Comparison of ENCODE assay signal across 24 cellular contexts in genomic region chr20:35409542-35409941, GRCh38. TPM values are rescaled to one million over a fixed set of nuclear protein-coding genes. Genes with fewer than 3 reads are reported as not detected.
DNase-seq lines count a peak whose midpoint lies in the region; ATAC-seq, FAIRE-seq and TF ChIP-seq lines count a peak whose summit lies in the region.
"Had no signal": no experiment of that assay in that cellular context is flagged by ENCODE, and none has a peak within 500 bp of the region (broad histone marks: within the 10 kb centered on the region; RNA-seq: fewer than 3 reads in every experiment).

No MANE protein-coding gene starts in this region.

- H3K9me3 ChIP-seq in HepG2 (ENCODE audit: low read length) (no peaks in the 10 kb centered on the region), right lobe of liver (no peaks in the 10 kb centered on the region), IMR-90 (ENCODE audit: control insufficient read depth, insufficient read depth, low read length) (no peaks in the 10 kb centered on the region)
- H3K9me3 ChIP-seq: BE2C had no signal

- no peak for FAIRE-seq in HepG2 (lab: Jason Lieb, UNC)
- FAIRE-seq: D721Med, G401.6, GM12891, GM19239 had no signal

- CTCF ChIA-PET in HepG2 (lab: Yijun Ruan, JAX; ENCODE audit: low intra/inter-chr PET ratio, low total read pairs), result no interaction called here
- CTCF ChIA-PET in IMR-90 (lab: Yijun Ruan, JAX), result no interaction called here
- CTCF ChIA-PET in RWPE1 (lab: Yijun Ruan, JAX), result interaction anchor here (0.7 kb wide), 1 partner anchor 37 kb away, joined by 4 read pairs; no protein-coding TSS in a partner anchor

- no peak for ATAC-seq in HepG2
- no peak for ATAC-seq in right lobe of liver
- no peak for ATAC-seq in IMR-90 (ENCODE audit: low read depth)
- no peak for ATAC-seq in HG03460 (IDR thresholded peaks at IDR 0.05; ENCODE audit: unreplicated experiment)

- H4K20me1 ChIP-seq in HepG2 (ENCODE audit: insufficient read depth, low read length) (no peaks in the 10 kb centered on the region), IMR-90 (ENCODE audit: insufficient read depth, low read length) (peaks cover 3% of the 10 kb centered on the region; the same call in 1 of the 2 replicates)
- H4K20me1 ChIP-seq: BLaER1 had no signal

- H3K27ac ChIP-seq in HepG2 (ENCODE audit: extremely low read length, insufficient read depth, low read length) (no peak overlapping the region), right lobe of liver (no peak overlapping the region), IMR-90 (ENCODE audit: insufficient read depth, low read length) (no peak overlapping the region), RWPE1 (peak overlapping the region; percentile 11; the same call in 1 of the 2 replicates)
- H3K27ac ChIP-seq: 22Rv1, BLaER1 had no signal

- no peak overlapping the region for H2BK15ac ChIP-seq in IMR-90 (ENCODE audit: low read depth, low read length)

- H3K56ac ChIP-seq in IMR-90 (ENCODE audit: extremely low read depth, insufficient read depth, low read length), result no peak overlapping the region

- no peak overlapping the region for H2BK120ac ChIP-seq in IMR-90 (ENCODE audit: low read depth, low read length)

- in situ Hi-C loops in HepG2 (cut with HindIII; ENCODE audit: extremely low pct_ligation_motif_present, low pct_unique_long_range_greater_than_20kb), result no loop called here
- in situ Hi-C loops in IMR-90 (cut with MboI; ENCODE audit: low sequenced_read_pairs), result no loop called here

- TF ChIP-seq RAD21 in HepG2 (CRISPR knock-in tag; IDR thresholded peaks at IDR 0.05) (no peak), IMR-90 (IDR thresholded peaks at IDR 0.05; ENCODE audit: low read length) (no peak)

- POLR2A ChIA-PET in HepG2 (lab: Yijun Ruan, JAX), result interaction anchor here (1.1 to 1.4 kb wide), 2 partner anchors 22 to 75 kb away, joined by 3 to 4 read pairs; no protein-coding TSS in a partner anchor
- POLR2A ChIA-PET in IMR-90 (lab: Charles Lee; ENCODE audit: unreplicated experiment), result no interaction called here
- POLR2A ChIA-PET in RWPE1 (lab: Yijun Ruan, JAX; ENCODE audit: low non-redundant PET), result interaction anchor here (0.6 kb wide), 1 partner anchor 10 kb away, joined by 8 read pairs; no protein-coding TSS in a partner anchor

- H3K9me1 ChIP-seq in IMR-90 (ENCODE audit: insufficient read depth, low read length), result no peaks in the 10 kb centered on the region

- H3K18ac ChIP-seq in IMR-90 (ENCODE audit: low read depth, low read length), result no peak overlapping the region

- no peak for DNase-seq in HepG2 (ENCODE audit: low spot score)
- no peak for DNase-seq in right lobe of liver
- no peak for DNase-seq in IMR-90
- no peak for DNase-seq in RWPE1 (ENCODE audit: low spot score)
- no peak for DNase-seq in NCI-H2171 (lab: John Stamatoyannopoulos, UW)
- no peak for DNase-seq in NCI-H2029 treated with DMSO at 0.1 percent for 48 hours (lab: John Stamatoyannopoulos, UW)
- DNase-seq: ACHN; BE2C; C1 segment of cervical spinal cord; CD4-positive, alpha-beta memory T cell; CD4-positive, CD25-positive, alpha-beta regulatory T cell; CD8-positive, alpha-beta memory T cell; COR-L47; DMS79 treated with DMSO at 0.1 percent for 48 hours; GF-D8 had no signal

- TF ChIP-seq CTCF in HepG2 (CRISPR knock-in tag; IDR thresholded peaks at IDR 0.05), result no peak
- TF ChIP-seq CTCF in right lobe of liver (IDR thresholded peaks at IDR 0.05), result no peak
- no peak for TF ChIP-seq CTCF in IMR-90 (conservative IDR thresholded peaks at IDR 0.05; ENCODE audit: low read depth, low read length)
- no peak for TF ChIP-seq CTCF in RWPE1 (conservative IDR thresholded peaks at IDR 0.05; ENCODE audit: low read depth)

- H3K36me3 ChIP-seq in HepG2 (replicated peaks in 1 of 2; ENCODE audit: control insufficient read depth in 1 of 2, insufficient read depth in 2 of 2, low read length in 2 of 2), result peaks cover 5 to 32% of the 10 kb centered on the region in 2 experiments; a peak in 4 of 5 replicates
- peaks cover 0 to 30% (median 0%) of the 10 kb centered on the region in 4 donors for H3K36me3 ChIP-seq in right lobe of liver
- peaks cover 17% of the 10 kb centered on the region for H3K36me3 ChIP-seq in IMR-90 (ENCODE audit: control insufficient read depth, insufficient read depth, low read length)

- no peak overlapping the region for H3K4ac ChIP-seq in IMR-90 (ENCODE audit: low read depth, low read length)

- H3K4me3 ChIP-seq in HepG2 (replicated peaks in 1 of 3; ENCODE audit: insufficient read depth in 1 of 3, low read depth in 2 of 3, low read length in 3 of 3) (no peak overlapping the region), right lobe of liver (no peak overlapping the region), IMR-90 (ENCODE audit: insufficient read depth, low read depth, low read length) (no peak overlapping the region)
- H3K4me3 ChIP-seq: BLaER1 had no signal

- intact Hi-C loops in HepG2 (cut with micrococcal nuclease; ENCODE audit: unreplicated experiment), result no loop called here
- intact Hi-C loops in right lobe of liver (cut with DNase I), result no loop called here
- intact Hi-C loops in IMR-90 (cut with micrococcal nuclease), result no loop called here

- no peak for TF ChIP-seq EP300 in HepG2 (IDR thresholded peaks at IDR 0.05; ENCODE audit: low read depth in 2 of 2, low read length in 2 of 2)
- no peak for TF ChIP-seq EP300 in HepG2 (CRISPR knock-in tag; IDR thresholded peaks at IDR 0.05; ENCODE audit: borderline replicate concordance)

- no peak overlapping the region for H3K14ac ChIP-seq in IMR-90 (replicated peaks; ENCODE audit: low read depth, low read length)

- whole genome bisulfite sequencing in HepG2 (ENCODE audit: low lambda C conversion rate), result 64% methylated on average over 3 of the region's 3 CpGs
- 43% methylated on average over 1 of the region's 3 CpGs for WGBS in right lobe of liver (ENCODE audit: insufficient coverage, low coverage, low lambda C conversion rate, missing lambda C conversion rate)
- WGBS in IMR-90 (ENCODE audit: extremely low coverage in 2 of 2, insufficient read length in 1 of 2), 2 experiments, result no CpG with 5 or more reads among the region's 3 CpGs

- H2AK5ac ChIP-seq in IMR-90 (ENCODE audit: low read depth, low read length), result no peak overlapping the region

- no peak overlapping the region for H4K91ac ChIP-seq in IMR-90 (ENCODE audit: insufficient read depth, low read depth, low read length)

- dilution Hi-C loops in IMR-90 (cut with HindIII; ENCODE audit: low sequenced_read_pairs, unreplicated experiment), result no loop called here

- no TSS peak for BruUV-seq in HepG2 (replicated peaks; lab: Mats Ljungman, UMichigan)
- no TSS peak for BruUV-seq in IMR-90 (replicated peaks; lab: Mats Ljungman, UMichigan)

- no peak overlapping the region for H3K23ac ChIP-seq in IMR-90 (ENCODE audit: low read depth, low read length)

- no peak overlapping the region for H4K5ac ChIP-seq in IMR-90 (ENCODE audit: low read depth, low read length)

- H3K9ac ChIP-seq in HepG2 (ENCODE audit: insufficient read depth, low read depth, low read length), result no peak overlapping the region
- no peak overlapping the region for H3K9ac ChIP-seq in IMR-90 (ENCODE audit: low read depth, low read length)
- H3K9ac ChIP-seq: BLaER1 had no signal

- TF ChIP-seq POLR2A in HepG2 (IDR thresholded peaks at IDR 0.05; ENCODE audit: insufficient read depth in 1 of 2, low read depth in 2 of 2, low read length in 2 of 2) (no peak), right lobe of liver (IDR thresholded peaks at IDR 0.05) (no peak), IMR-90 (IDR thresholded peaks at IDR 0.05; ENCODE audit: low read depth, low read length) (no peak)

- no peak overlapping the region for H2BK20ac ChIP-seq in IMR-90 (ENCODE audit: low read depth, low read length)

- peaks cover 10 to 40% of the 10 kb centered on the region in 2 experiments for H3K79me1 ChIP-seq in IMR-90 (ENCODE audit: low read depth in 1 of 2, low read length in 2 of 2)

- H2BK5ac ChIP-seq in IMR-90 (ENCODE audit: low read depth, low read length, poor library complexity, severe bottlenecking), result no peak overlapping the region

- H3K4me1 ChIP-seq in HepG2 (ENCODE audit: insufficient read depth, low read length) (peaks cover 27% of the 10 kb centered on the region), right lobe of liver (peaks cover 0 to 7% (median 2%) of the 10 kb centered on the region in 4 donors), IMR-90 (ENCODE audit: control insufficient read depth, insufficient read depth, low read length) (no peaks in the 10 kb centered on the region)
- H3K4me1 ChIP-seq: BE2C had no signal

- peaks cover 57% of the 10 kb centered on the region for H3K79me2 ChIP-seq in HepG2 (ENCODE audit: insufficient read depth, low read length)

- H4K8ac ChIP-seq in IMR-90 (ENCODE audit: low read depth in 2 of 2, low read length in 2 of 2), result no peak overlapping the region

- no peak overlapping the region for H3K4me2 ChIP-seq in HepG2 (ENCODE audit: low read depth, low read length)
- no peak overlapping the region for H3K4me2 ChIP-seq in IMR-90 (ENCODE audit: low read depth, low read length)
- H3K4me2 ChIP-seq: BLaER1 had no signal

- no peak overlapping the region for H2AK9ac ChIP-seq in IMR-90 (replicated peaks; ENCODE audit: low read depth, low read length, poor library complexity)

- H2AFZ ChIP-seq in HepG2 (ENCODE audit: low read length) (no peak overlapping the region), IMR-90 (replicated peaks; ENCODE audit: low read length, poor library complexity) (no peak overlapping the region)

- H3K27me3 ChIP-seq in HepG2 (ENCODE audit: control insufficient read depth in 1 of 2, insufficient read depth in 2 of 2, low read length in 2 of 2), result no peaks in the 10 kb centered on the region; a peak in 1 of 5 replicates
- H3K27me3 ChIP-seq in right lobe of liver, result no peaks in the 10 kb centered on the region
- no peaks in the 10 kb centered on the region for H3K27me3 ChIP-seq in IMR-90 (ENCODE audit: control insufficient read depth, insufficient read depth, low read length)
- H3K27me3 ChIP-seq: BE2C, BLaER1 had no signal

RNA-seq across cellular contexts. Expression of gene UQCC1, which starts 2.2 kb away (rescaled TPM):
- total RNA-seq in HepG2 (2016; rRNA removed; fragmentation: Illumina TruSeq; extraction: Trizol), result 67.2 and 79.5 TPM in 2 replicates
- 21.4 and 22.2 TPM in 2 replicates for total RNA-seq in HepG2 (2016; cell fraction: cytosol; rRNA removed; fragmentation: Illumina TruSeq; extraction: Trizol; ENCODE audit: low read depth)
- 62.6 and 81.6 TPM in 2 replicates for total RNA-seq in HepG2 (2016; cell fraction: insoluble cytoplasmic fraction; rRNA removed; fragmentation: Illumina TruSeq; extraction: Trizol)
- total RNA-seq in HepG2 (2016; cell fraction: membrane; rRNA removed; fragmentation: Illumina TruSeq; extraction: Trizol), result 31.1 and 32.0 TPM in 2 replicates
- total RNA-seq in HepG2 (2016; cell fraction: nucleus; rRNA removed; fragmentation: Illumina TruSeq; extraction: Trizol), result 92.7 and 103 TPM in 2 replicates
- polyA plus RNA-seq in HepG2 (2011; rRNA removed), result 68.5 and 76.9 TPM in 2 replicates
- 43.3 and 47.7 TPM in 2 replicates for polyA plus RNA-seq in HepG2 (2011; cell fraction: cytosol; rRNA removed)
- 174 and 175 TPM in 2 replicates for polyA plus RNA-seq in HepG2 (2011; cell fraction: nucleus; rRNA removed)
- 60.6 and 74.9 TPM in 2 replicates for polyA plus RNA-seq in HepG2 (2012)
- polyA plus RNA-seq in HepG2 (2016; cell fraction: cytosol; fragmentation: Illumina TruSeq; extraction: Trizol; ENCODE audit: low read depth), result 10.6 and 11.5 TPM in 2 replicates
- 60.7 and 64.9 TPM in 2 replicates for polyA plus RNA-seq in HepG2 (2016; cell fraction: insoluble cytoplasmic fraction; fragmentation: Illumina TruSeq; extraction: Trizol; ENCODE audit: low read depth)
- 17.6 and 21.1 TPM in 2 replicates for polyA plus RNA-seq in HepG2 (2016; cell fraction: membrane; fragmentation: Illumina TruSeq; extraction: Trizol; ENCODE audit: low read depth)
- polyA plus RNA-seq in HepG2 (2016; cell fraction: nucleus; fragmentation: Illumina TruSeq; extraction: Trizol; ENCODE audit: insufficient read depth, low read depth), result 143 and 149 TPM in 2 replicates
- polyA minus RNA-seq in HepG2 (2011; rRNA and poly(A)+ RNA removed; ENCODE audit: low replicate concordance), result 45.0 and 72.9 TPM in 2 replicates
- 39.7 and 43.4 TPM in 2 replicates for polyA minus RNA-seq in HepG2 (2011; cell fraction: cytosol; rRNA and poly(A)+ RNA removed)
- 106 and 120 TPM in 2 replicates for polyA minus RNA-seq in HepG2 (2011; cell fraction: nucleus; rRNA and poly(A)+ RNA removed)
- total RNA-seq in right lobe of liver, result 10 to 100 TPM; 22.7 to 41.2 (median 35.0) TPM
- total RNA-seq in IMR-90 (2012; rRNA removed), result 28.7 and 30.8 TPM in 2 replicates
- 35.6 and 36.4 TPM in 2 replicates for polyA plus RNA-seq in IMR-90 (2012; rRNA removed)
- polyA plus RNA-seq in IMR-90 (2012; cell fraction: cytosol; rRNA removed), result 20.8 and 26.6 TPM in 2 replicates
- polyA plus RNA-seq in IMR-90 (2012; cell fraction: nucleus; rRNA removed; ENCODE audit: low replicate concordance), result 45.7 and 102 TPM in 2 replicates

RNA-seq across cellular contexts. Expression of gene GDF5, which starts 28.5 kb away (rescaled TPM):
- not detected in 2 replicates for total RNA-seq in HepG2 (2016; rRNA removed; fragmentation: Illumina TruSeq; extraction: Trizol)
- not detected in 2 replicates for total RNA-seq in HepG2 (2016; cell fraction: cytosol; rRNA removed; fragmentation: Illumina TruSeq; extraction: Trizol; ENCODE audit: low read depth)
- not detected in 2 replicates for total RNA-seq in HepG2 (2016; cell fraction: insoluble cytoplasmic fraction; rRNA removed; fragmentation: Illumina TruSeq; extraction: Trizol)
- total RNA-seq in HepG2 (2016; cell fraction: membrane; rRNA removed; fragmentation: Illumina TruSeq; extraction: Trizol), result not detected in 2 replicates
- not detected in 2 replicates for total RNA-seq in HepG2 (2016; cell fraction: nucleus; rRNA removed; fragmentation: Illumina TruSeq; extraction: Trizol)
- polyA plus RNA-seq in HepG2 (2011; rRNA removed), result not detected in 2 replicates
- 0.04 TPM in 1 of 2 replicates, not detected in the other for polyA plus RNA-seq in HepG2 (2011; cell fraction: cytosol; rRNA removed)
- polyA plus RNA-seq in HepG2 (2011; cell fraction: nucleus; rRNA removed), result not detected in 2 replicates
- polyA plus RNA-seq in HepG2 (2012), result not detected in 2 replicates
- polyA plus RNA-seq in HepG2 (2016; cell fraction: cytosol; fragmentation: Illumina TruSeq; extraction: Trizol; ENCODE audit: low read depth), result not detected in 2 replicates
- not detected in 2 replicates for polyA plus RNA-seq in HepG2 (2016; cell fraction: insoluble cytoplasmic fraction; fragmentation: Illumina TruSeq; extraction: Trizol; ENCODE audit: low read depth)
- not detected in 2 replicates for polyA plus RNA-seq in HepG2 (2016; cell fraction: membrane; fragmentation: Illumina TruSeq; extraction: Trizol; ENCODE audit: low read depth)
- polyA plus RNA-seq in HepG2 (2016; cell fraction: nucleus; fragmentation: Illumina TruSeq; extraction: Trizol; ENCODE audit: insufficient read depth, low read depth), result not detected in 2 replicates
- polyA minus RNA-seq in HepG2 (2011; rRNA and poly(A)+ RNA removed; ENCODE audit: low replicate concordance), result 0.09 TPM in 1 of 2 replicates, not detected in the other
- polyA minus RNA-seq in HepG2 (2011; cell fraction: cytosol; rRNA and poly(A)+ RNA removed), result not detected in 2 replicates
- polyA minus RNA-seq in HepG2 (2011; cell fraction: nucleus; rRNA and poly(A)+ RNA removed), result not detected in 2 replicates
- total RNA-seq in right lobe of liver, result not detected
- total RNA-seq in IMR-90 (2012; rRNA removed), result 27.5 and 32.6 TPM in 2 replicates
- 24.6 and 28.2 TPM in 2 replicates for polyA plus RNA-seq in IMR-90 (2012; rRNA removed)
- 22.5 and 55.7 TPM in 2 replicates for polyA plus RNA-seq in IMR-90 (2012; cell fraction: cytosol; rRNA removed)
- polyA plus RNA-seq in IMR-90 (2012; cell fraction: nucleus; rRNA removed; ENCODE audit: low replicate concordance), result 11.2 and 17.2 TPM in 2 replicates
- total RNA-seq: A673; CD4-positive, alpha-beta memory T cell; CD4-positive, CD25-positive, alpha-beta regulatory T cell; CD8-positive, alpha-beta memory T cell had no signal
- polyA plus RNA-seq: CD14-positive monocyte; CD4-positive, alpha-beta memory T cell; CD4-positive, CD25-positive, alpha-beta regulatory T cell; CD8-positive, alpha-beta memory T cell had no signal

RNA-seq across cellular contexts. Expression of gene CEP250, which starts 45.9 kb away (rescaled TPM):
- total RNA-seq in HepG2 (2016; rRNA removed; fragmentation: Illumina TruSeq; extraction: Trizol), result 55.3 and 55.7 TPM in 2 replicates
- total RNA-seq in HepG2 (2016; cell fraction: cytosol; rRNA removed; fragmentation: Illumina TruSeq; extraction: Trizol; ENCODE audit: low read depth), result 4.6 and 8.2 TPM in 2 replicates
- 47.0 and 58.9 TPM in 2 replicates for total RNA-seq in HepG2 (2016; cell fraction: insoluble cytoplasmic fraction; rRNA removed; fragmentation: Illumina TruSeq; extraction: Trizol)
- total RNA-seq in HepG2 (2016; cell fraction: membrane; rRNA removed; fragmentation: Illumina TruSeq; extraction: Trizol), result 10.8 and 11.9 TPM in 2 replicates
- total RNA-seq in HepG2 (2016; cell fraction: nucleus; rRNA removed; fragmentation: Illumina TruSeq; extraction: Trizol), result 53.7 and 62.9 TPM in 2 replicates
- 28.3 and 28.8 TPM in 2 replicates for polyA plus RNA-seq in HepG2 (2011; rRNA removed)
- polyA plus RNA-seq in HepG2 (2011; cell fraction: cytosol; rRNA removed), result 13.0 and 15.9 TPM in 2 replicates
- 91.1 and 91.6 TPM in 2 replicates for polyA plus RNA-seq in HepG2 (2011; cell fraction: nucleus; rRNA removed)
- 51.5 and 68.0 TPM in 2 replicates for polyA plus RNA-seq in HepG2 (2012)
- polyA plus RNA-seq in HepG2 (2016; cell fraction: cytosol; fragmentation: Illumina TruSeq; extraction: Trizol; ENCODE audit: low read depth), result 1.8 and 3.2 TPM in 2 replicates
- polyA plus RNA-seq in HepG2 (2016; cell fraction: insoluble cytoplasmic fraction; fragmentation: Illumina TruSeq; extraction: Trizol; ENCODE audit: low read depth), result 25.5 and 33.0 TPM in 2 replicates
- 4.0 and 5.2 TPM in 2 replicates for polyA plus RNA-seq in HepG2 (2016; cell fraction: membrane; fragmentation: Illumina TruSeq; extraction: Trizol; ENCODE audit: low read depth)
- 164 and 177 TPM in 2 replicates for polyA plus RNA-seq in HepG2 (2016; cell fraction: nucleus; fragmentation: Illumina TruSeq; extraction: Trizol; ENCODE audit: insufficient read depth, low read depth)
- 17.6 and 28.3 TPM in 2 replicates for polyA minus RNA-seq in HepG2 (2011; rRNA and poly(A)+ RNA removed; ENCODE audit: low replicate concordance)
- polyA minus RNA-seq in HepG2 (2011; cell fraction: cytosol; rRNA and poly(A)+ RNA removed), result 15.9 and 26.1 TPM in 2 replicates
- 47.3 and 65.8 TPM in 2 replicates for polyA minus RNA-seq in HepG2 (2011; cell fraction: nucleus; rRNA and poly(A)+ RNA removed)
- 10 to 100 TPM in 2 of 6 experiments, 1 to 10 TPM in 4; 5.9 to 11.2 (median 9.0) TPM for total RNA-seq in right lobe of liver
- 35.1 and 38.3 TPM in 2 replicates for total RNA-seq in IMR-90 (2012; rRNA removed)
- 22.7 and 23.9 TPM in 2 replicates for polyA plus RNA-seq in IMR-90 (2012; rRNA removed)
- polyA plus RNA-seq in IMR-90 (2012; cell fraction: cytosol; rRNA removed), result 8.2 and 10.3 TPM in 2 replicates
- 24.6 and 37.5 TPM in 2 replicates for polyA plus RNA-seq in IMR-90 (2012; cell fraction: nucleus; rRNA removed; ENCODE audit: low replicate concordance)

Comparison
In these comparisons a context has a peak if more than half of its experiments do, and no peak if none do; other contexts are left out.
1. RNA of gene GDF5, which starts 28.5 kb away (total RNA-seq): 27.5 to 32.6 TPM in IMR-90; not detected in HepG2 and not detected in right lobe of liver; every median in the first group is over 10 times any median in the second.